In the genomic region with DNA sequence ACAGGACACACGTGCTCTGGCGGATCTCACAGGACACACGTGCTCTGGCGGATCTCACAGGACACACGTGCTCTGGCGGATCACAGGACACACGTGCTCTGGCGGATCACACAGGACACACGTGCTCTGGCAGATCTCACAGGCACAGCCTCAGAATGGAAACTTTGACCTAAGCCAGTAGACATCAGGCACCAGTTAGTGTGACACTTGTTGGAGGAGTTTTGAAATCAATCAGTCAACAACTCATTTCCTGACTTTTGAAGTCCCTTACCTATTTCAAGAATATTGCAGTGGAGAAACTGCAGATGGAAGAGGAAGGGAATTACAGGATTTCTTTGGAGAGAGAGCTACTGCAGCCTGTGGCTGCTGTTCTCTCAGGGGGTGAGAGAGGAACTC, we compare ENCODE assay signal across 8 cellular contexts. TPM values are rescaled to one million over a fixed set of nuclear protein-coding genes. Genes with fewer than 3 reads are reported as not detected.
A peak's percentile ranks its signal among the peaks of the same experiment; 100 is the strongest.
DNase-seq lines count a peak whose midpoint lies in the region; ATAC-seq and TF ChIP-seq lines count a peak whose summit lies in the region.
"Not testable (repeated sequence)": the region's sequence is repeated elsewhere in the genome, so short reads cannot be mapped to it uniquely, and the experiment has no call there.
"Had no signal": no experiment of that assay in that cellular context is flagged by ENCODE, and none has a peak within 500 bp of the region (broad histone marks: within the 10 kb centered on the region; RNA-seq: fewer than 3 reads in every experiment).

No MANE protein-coding gene starts in this region.

- H3K9me3 Mint-ChIP-seq in T-helper 2 cell treated with Interferon-gamma antibody and Interleukin-4, amounts not matched to agents 5 μg/mL and 100 μg/mL, for 36 hours; activated CD4-positive, alpha-beta T cell treated with anti-CD3 and anti-CD28 coated beads for 36 hours (ENCODE audit: low read depth); activated CD8-positive, alpha-beta T cell treated with anti-CD3 and anti-CD28 coated beads for 36 hours; activated T-helper 2 cell treated with anti-CD3 and anti-CD28 coated beads, Interferon-gamma antibody, Interleukin-2, Interleukin-4, amounts not matched to agents 10 μg/mL and 5 μg/mL and 100 μg/mL, durations not matched to agents 14 hours and 24 hours and 36 hours; stimulated activated naive CD8-positive, alpha-beta T cell treated with anti-CD3 and anti-CD28 coated beads, Interleukin-15, amount 100 ng/mL, for 72 hours: not testable (repeated sequence)

- POLR2A ChIA-PET in activated CD4-positive, alpha-beta T cell treated with anti-CD3 and anti-CD28 coated beads for 36 hours (lab: Charles Lee); activated CD8-positive, alpha-beta T cell treated with anti-CD3 and anti-CD28 coated beads for 36 hours (lab: Charles Lee): not testable (repeated sequence)

- CTCF ChIA-PET in activated CD4-positive, alpha-beta T cell treated with anti-CD3 and anti-CD28 coated beads for 36 hours (lab: Charles Lee); activated CD8-positive, alpha-beta T cell treated with anti-CD3 and anti-CD28 coated beads for 36 hours (lab: Charles Lee): not testable (repeated sequence)

- peak; percentile 94 for ATAC-seq in activated CD4-positive, alpha-beta T cell treated with anti-CD3 and anti-CD28 coated beads for 36 hours
- ATAC-seq in activated CD8-positive, alpha-beta T cell treated with anti-CD3 and anti-CD28 coated beads for 36 hours: peak; percentile 80
- ATAC-seq in left lobe of liver: peak; percentile 85
- ATAC-seq in stimulated activated naive CD8-positive, alpha-beta T cell treated with anti-CD3 and anti-CD28 coated beads, Interleukin-15, amount 100 ng/mL, for 72 hours: peak; percentile 83

- H3K27me3 Mint-ChIP-seq in T-helper 2 cell treated with Interferon-gamma antibody and Interleukin-4, amounts not matched to agents 5 μg/mL and 100 μg/mL, for 36 hours (ENCODE audit: low read depth); activated CD4-positive, alpha-beta T cell treated with anti-CD3 and anti-CD28 coated beads for 36 hours; activated CD8-positive, alpha-beta T cell treated with anti-CD3 and anti-CD28 coated beads for 36 hours; activated T-helper 2 cell treated with anti-CD3 and anti-CD28 coated beads, Interferon-gamma antibody, Interleukin-2, Interleukin-4, amounts not matched to agents 10 μg/mL and 5 μg/mL and 100 μg/mL, durations not matched to agents 14 hours and 24 hours and 36 hours (ENCODE audit: low read depth); stimulated activated naive CD8-positive, alpha-beta T cell treated with anti-CD3 and anti-CD28 coated beads, Interleukin-15, amount 100 ng/mL, for 72 hours: not testable (repeated sequence)

- not testable (repeated sequence) for TF ChIP-seq CTCF in activated CD8-positive, alpha-beta T cell treated with anti-CD3 and anti-CD28 coated beads for 36 hours (IDR thresholded peaks at IDR 0.05)

- not testable (repeated sequence) for H3K27ac Mint-ChIP-seq in T-helper 2 cell treated with Interferon-gamma antibody and Interleukin-4, amounts not matched to agents 5 μg/mL and 100 μg/mL, for 36 hours; activated CD8-positive, alpha-beta T cell treated with anti-CD3 and anti-CD28 coated beads for 36 hours; stimulated activated naive CD8-positive, alpha-beta T cell treated with anti-CD3 and anti-CD28 coated beads, Interleukin-15, amount 100 ng/mL, for 72 hours
- H3K27ac Mint-ChIP-seq in activated CD4-positive, alpha-beta T cell treated with anti-CD3 and anti-CD28 coated beads for 36 hours: peak overlapping the region; percentile 69
- peak overlapping the region; percentile 38 for H3K27ac Mint-ChIP-seq in activated T-helper 2 cell treated with anti-CD3 and anti-CD28 coated beads, Interferon-gamma antibody, Interleukin-2, Interleukin-4, amounts not matched to agents 10 μg/mL and 5 μg/mL and 100 μg/mL, durations not matched to agents 14 hours and 24 hours and 36 hours

- not testable (repeated sequence) for H3K4me1 Mint-ChIP-seq in T-helper 2 cell treated with Interferon-gamma antibody and Interleukin-4, amounts not matched to agents 5 μg/mL and 100 μg/mL, for 36 hours (ENCODE audit: low read depth); activated CD4-positive, alpha-beta T cell treated with anti-CD3 and anti-CD28 coated beads for 36 hours; stimulated activated naive CD8-positive, alpha-beta T cell treated with anti-CD3 and anti-CD28 coated beads, Interleukin-15, amount 100 ng/mL, for 72 hours
- H3K4me1 Mint-ChIP-seq in activated CD8-positive, alpha-beta T cell treated with anti-CD3 and anti-CD28 coated beads for 36 hours (ENCODE audit: low read depth): peaks cover 10% of the 10 kb centered on the region
- H3K4me1 Mint-ChIP-seq in activated T-helper 2 cell treated with anti-CD3 and anti-CD28 coated beads, Interferon-gamma antibody, Interleukin-2, Interleukin-4, amounts not matched to agents 10 μg/mL and 5 μg/mL and 100 μg/mL, durations not matched to agents 14 hours and 24 hours and 36 hours (ENCODE audit: low read depth): peaks cover 10% of the 10 kb centered on the region

- intact Hi-C loops in activated CD4-positive, alpha-beta T cell treated with anti-CD3 and anti-CD28 coated beads for 36 hours (cut with DNase I, micrococcal nuclease); activated CD8-positive, alpha-beta T cell treated with anti-CD3 and anti-CD28 coated beads for 36 hours (cut with micrococcal nuclease): not testable (repeated sequence)
- intact Hi-C loops in activated T-helper 2 cell treated with anti-CD3 and anti-CD28 coated beads, Interferon-gamma antibody, Interleukin-2, Interleukin-4, amounts not matched to agents 10 μg/mL and 5 μg/mL and 100 μg/mL, durations not matched to agents 14 hours and 24 hours and 36 hours (cut with micrococcal nuclease): loop anchor here (2.0 kb wide), 1 partner anchor 20 kb away; no protein-coding TSS in a partner anchor

- not testable (repeated sequence) for H3K4me3 Mint-ChIP-seq in T-helper 2 cell treated with Interferon-gamma antibody and Interleukin-4, amounts not matched to agents 5 μg/mL and 100 μg/mL, for 36 hours; activated CD4-positive, alpha-beta T cell treated with anti-CD3 and anti-CD28 coated beads for 36 hours; activated CD8-positive, alpha-beta T cell treated with anti-CD3 and anti-CD28 coated beads for 36 hours; activated T-helper 2 cell treated with anti-CD3 and anti-CD28 coated beads, Interferon-gamma antibody, Interleukin-2, Interleukin-4, amounts not matched to agents 10 μg/mL and 5 μg/mL and 100 μg/mL, durations not matched to agents 14 hours and 24 hours and 36 hours (ENCODE audit: low read depth); stimulated activated naive CD8-positive, alpha-beta T cell treated with anti-CD3 and anti-CD28 coated beads, Interleukin-15, amount 100 ng/mL, for 72 hours

- not testable (repeated sequence) for H3K36me3 Mint-ChIP-seq in T-helper 2 cell treated with Interferon-gamma antibody and Interleukin-4, amounts not matched to agents 5 μg/mL and 100 μg/mL, for 36 hours (ENCODE audit: low read depth); activated CD4-positive, alpha-beta T cell treated with anti-CD3 and anti-CD28 coated beads for 36 hours (ENCODE audit: low read depth); activated CD8-positive, alpha-beta T cell treated with anti-CD3 and anti-CD28 coated beads for 36 hours (ENCODE audit: low read depth); activated T-helper 2 cell treated with anti-CD3 and anti-CD28 coated beads, Interferon-gamma antibody, Interleukin-2, Interleukin-4, amounts not matched to agents 10 μg/mL and 5 μg/mL and 100 μg/mL, durations not matched to agents 14 hours and 24 hours and 36 hours (ENCODE audit: low read depth)

- peak; percentile 30 for DNase-seq in T-helper 2 cell treated with Interferon-gamma antibody and Interleukin-4, amounts not matched to agents 5 μg/mL and 100 μg/mL, for 36 hours (ENCODE audit: low spot score)
- DNase-seq in activated CD4-positive, alpha-beta T cell treated with anti-CD3 and anti-CD28 coated beads for 36 hours: peak; percentile 43
- DNase-seq in activated CD8-positive, alpha-beta T cell treated with anti-CD3 and anti-CD28 coated beads for 36 hours: peak; percentile 12
- not testable (repeated sequence) for DNase-seq in activated T-helper 2 cell treated with anti-CD3 and anti-CD28 coated beads, Interferon-gamma antibody, Interleukin-2, Interleukin-4, amounts not matched to agents 10 μg/mL and 5 μg/mL and 100 μg/mL, durations not matched to agents 14 hours and 24 hours and 36 hours (ENCODE audit: low spot score)
- DNase-seq in left lobe of liver (ENCODE audit: low spot score): peak; percentile 68
- peak; percentile 19 for DNase-seq in stimulated activated CD4-positive, alpha-beta T cell treated with anti-CD3 and anti-CD28 coated beads, Interleukin-15, amount 100 ng/mL, for 24 hours
- DNase-seq in stimulated activated naive CD8-positive, alpha-beta T cell treated with anti-CD3 and anti-CD28 coated beads, Interleukin-15, amount 100 ng/mL, for 72 hours: peak in 1 of 2 donors; percentile 18

RNA-seq across cellular contexts. Expression of a gene that starts 17.6 kb away (rescaled TPM):
- 1 to 10 TPM; 3.3 to 4.1 TPM for total RNA-seq in activated CD4-positive, alpha-beta T cell treated with anti-CD3 and anti-CD28 coated beads for 36 hours
- total RNA-seq in activated CD8-positive, alpha-beta T cell treated with anti-CD3 and anti-CD28 coated beads for 36 hours: 1 to 10 TPM; 2.3 to 4.1 TPM
- total RNA-seq in activated T-helper 2 cell treated with anti-CD3 and anti-CD28 coated beads, Interferon-gamma antibody, Interleukin-2, Interleukin-4, amounts not matched to agents 10 μg/mL and 5 μg/mL and 100 μg/mL, durations not matched to agents 14 hours and 24 hours and 36 hours: 6.9 and 7.5 TPM in 2 replicates
- total RNA-seq in left lobe of liver: 20.1 TPM
- total RNA-seq: HT1080 had no signal

RNA-seq across cellular contexts. Expression of a gene that starts 20.9 kb away (rescaled TPM):
- total RNA-seq in activated CD4-positive, alpha-beta T cell treated with anti-CD3 and anti-CD28 coated beads for 36 hours: 1 to 10 TPM; 6.1 to 8.3 TPM
- 1 to 10 TPM; 7.6 to 8.0 TPM for total RNA-seq in activated CD8-positive, alpha-beta T cell treated with anti-CD3 and anti-CD28 coated beads for 36 hours
- total RNA-seq in activated T-helper 2 cell treated with anti-CD3 and anti-CD28 coated beads, Interferon-gamma antibody, Interleukin-2, Interleukin-4, amounts not matched to agents 10 μg/mL and 5 μg/mL and 100 μg/mL, durations not matched to agents 14 hours and 24 hours and 36 hours: 7.9 and 9.1 TPM in 2 replicates
- 1.4 TPM for total RNA-seq in left lobe of liver
